9 cellular contexts compared by ENCODE assay signal in genomic region chr14:85934886-85935254, GRCh38.
DNase-seq lines count a peak whose midpoint lies in the region; ATAC-seq, FAIRE-seq and TF ChIP-seq lines count a peak whose summit lies in the region.
"Had no signal": no experiment of that assay in that cellular context is flagged by ENCODE, and none has a peak within 500 bp of the region (broad histone marks: within the 10 kb centered on the region; RNA-seq: fewer than 3 reads in every experiment).

No MANE protein-coding gene starts in this region.

- TF ChIP-seq CTCF in osteocyte (IDR thresholded peaks at IDR 0.05): no peak

- peaks cover 17 to 24% of the 10 kb centered on the region in 2 donors for H3K36me3 Mint-ChIP-seq in activated naive CD4-positive, alpha-beta T cell treated with anti-CD3 and anti-CD28 coated beads, Interleukin-2, amount 50 U/mL, for 72 hours
- no peaks in the 10 kb centered on the region for H3K36me3 Mint-ChIP-seq in osteocyte (ENCODE audit: unreplicated experiment)

- H3K27me3 Mint-ChIP-seq in osteocyte (ENCODE audit: unreplicated experiment): no peaks in the 10 kb centered on the region

- H3K27ac Mint-ChIP-seq in activated naive CD4-positive, alpha-beta T cell treated with anti-CD3 and anti-CD28 coated beads, Interleukin-2, amount 50 U/mL, for 72 hours: peak overlapping the region; percentile 81 to 95
- peak overlapping the region; percentile 58 for H3K27ac Mint-ChIP-seq in osteocyte (ENCODE audit: unreplicated experiment)

- H3K4me1 Mint-ChIP-seq in osteocyte (ENCODE audit: unreplicated experiment): peaks cover 6% of the 10 kb centered on the region

- FAIRE-seq in GM19239 (lab: Jason Lieb, UNC): no peak
- FAIRE-seq: islet of Langerhans had no signal

- H3K9me3 Mint-ChIP-seq in activated naive CD4-positive, alpha-beta T cell treated with anti-CD3 and anti-CD28 coated beads, Interleukin-2, amount 50 U/mL, for 72 hours: peaks cover 14 to 24% of the 10 kb centered on the region in 2 donors
- peaks cover 19% of the 10 kb centered on the region for H3K9me3 Mint-ChIP-seq in osteocyte (ENCODE audit: unreplicated experiment)

- peak; percentile 4 for DNase-seq in CMK (ENCODE audit: low read depth)
- no peak for DNase-seq in activated naive CD4-positive, alpha-beta T cell treated with anti-CD3 and anti-CD28 coated beads, Interleukin-2, amount 50 U/mL, for 72 hours (ENCODE audit: low spot score in 2 of 2)
- no peak for DNase-seq in osteocyte (ENCODE audit: extremely low spot score, unreplicated experiment)
- no peak for DNase-seq in GM19239 (ENCODE audit: insufficient read length, low spot score)
- DNase-seq in inferior parietal cortex (ENCODE audit: extremely low spot score): no peak
- no peak for DNase-seq in activated CD4-positive, CD25-positive, alpha-beta regulatory T cell treated with anti-CD3 and anti-CD28 coated beads, Interleukin-2, amount 50 U/mL, for 72 hours

- ATAC-seq in GM19455 (IDR thresholded peaks at IDR 0.05; ENCODE audit: unreplicated experiment): peak; percentile 51
- peak; percentile 34 for ATAC-seq in HG03457 (IDR thresholded peaks at IDR 0.05; ENCODE audit: unreplicated experiment)
- ATAC-seq in activated naive CD4-positive, alpha-beta T cell treated with anti-CD3 and anti-CD28 coated beads, Interleukin-2, amount 50 U/mL, for 72 hours: peak; percentile 51 to 62

- H3K4me3 Mint-ChIP-seq in osteocyte (ENCODE audit: unreplicated experiment): peak overlapping the region; percentile 60
